Comparison of ENCODE assay signal across 24 cellular contexts in genomic region chr20:57891067-57891466, GRCh38.
"Had no signal": no experiment of that assay in that cellular context is flagged by ENCODE, and none has a peak within 500 bp of the region (broad histone marks: within the 10 kb centered on the region; RNA-seq: fewer than 3 reads in every experiment).

No MANE protein-coding gene starts in this region.

- H3K4me1 ChIP-seq: adrenal gland, breast epithelium had no signal

- H3K4me1 Mint-ChIP-seq: activated CD4-positive, alpha-beta T cell treated with anti-CD3 and anti-CD28 coated beads, Interleukin-2, amount 10 ng/mL, durations not matched to agents 7 days and 5 days; activated naive CD8-positive, alpha-beta T cell treated with anti-CD3 and anti-CD28 coated beads, Interleukin-2, amount 10 ng/mL, durations not matched to agents 7 days and 5 days had no signal

- DNase-seq: activated CD4-positive, alpha-beta memory T cell treated with anti-CD3 and anti-CD28 coated beads for 36 hours; activated CD4-positive, alpha-beta T cell treated with anti-CD3 and anti-CD28 coated beads, Interleukin-2, amount 10 ng/mL, durations not matched to agents 7 days and 5 days; activated CD4-positive, CD25-positive, alpha-beta regulatory T cell; activated CD8-positive, alpha-beta memory T cell treated with anti-CD3 and anti-CD28 coated beads for 24 hours; activated naive CD4-positive, alpha-beta T cell treated with anti-CD3 and anti-CD28 coated beads, Interleukin-2, amount 50 U/mL, for 16 hours; activated naive CD8-positive, alpha-beta T cell treated with anti-CD3 and anti-CD28 coated beads, Interleukin-2, amount 10 ng/mL, durations not matched to agents 7 days and 5 days; activated T-cell treated with anti-CD3 and anti-CD28 coated beads, Interleukin-2, amount 50 U/mL, for 4 hours; adrenal gland; anterior cingulate cortex; central memory CD4-positive, alpha-beta T cell; IMR-90; KG1; NCI-H1092; NCI-H2029; NCI-H2107; NCI-H2227 treated with DMSO at 0.1 percent for 48 hours; NCI-H446 treated with DMSO at 0.1 percent for 48 hours; NCI-H524 treated with DMSO at 0.1 percent for 48 hours; NCI-H774; SIG-M5; T-helper 1 cell had no signal

- H3K36me3 Mint-ChIP-seq: activated CD4-positive, alpha-beta memory T cell treated with anti-CD3 and anti-CD28 coated beads for 36 hours; activated naive CD8-positive, alpha-beta T cell treated with anti-CD3 and anti-CD28 coated beads, Interleukin-2, amount 10 ng/mL, durations not matched to agents 7 days and 5 days had no signal

- H3K4me3 ChIP-seq: adrenal gland, breast epithelium, SK-N-MC had no signal

- H3K27me3 ChIP-seq: adrenal gland, breast epithelium had no signal

- H3K27ac Mint-ChIP-seq: activated CD4-positive, alpha-beta memory T cell treated with anti-CD3 and anti-CD28 coated beads for 36 hours; activated CD4-positive, alpha-beta T cell treated with anti-CD3 and anti-CD28 coated beads, Interleukin-2, amount 10 ng/mL, durations not matched to agents 7 days and 5 days; activated naive CD8-positive, alpha-beta T cell treated with anti-CD3 and anti-CD28 coated beads, Interleukin-2, amount 10 ng/mL, durations not matched to agents 7 days and 5 days had no signal

- H3K36me3 ChIP-seq: adrenal gland, breast epithelium had no signal

- H3K9me3 Mint-ChIP-seq: activated CD4-positive, alpha-beta memory T cell treated with anti-CD3 and anti-CD28 coated beads for 36 hours; activated CD4-positive, alpha-beta T cell treated with anti-CD3 and anti-CD28 coated beads, Interleukin-2, amount 10 ng/mL, durations not matched to agents 7 days and 5 days; activated naive CD8-positive, alpha-beta T cell treated with anti-CD3 and anti-CD28 coated beads, Interleukin-2, amount 10 ng/mL, durations not matched to agents 7 days and 5 days had no signal

- H3K9me3 ChIP-seq: adrenal gland, breast epithelium had no signal

- ATAC-seq: activated T-cell treated with anti-CD3 and anti-CD28 coated beads, Interleukin-2, amount 50 U/mL, for 4 hours had no signal

- H3K4me3 Mint-ChIP-seq: activated CD4-positive, alpha-beta memory T cell treated with anti-CD3 and anti-CD28 coated beads for 36 hours; activated CD4-positive, alpha-beta T cell treated with anti-CD3 and anti-CD28 coated beads, Interleukin-2, amount 10 ng/mL, durations not matched to agents 7 days and 5 days; activated naive CD8-positive, alpha-beta T cell treated with anti-CD3 and anti-CD28 coated beads, Interleukin-2, amount 10 ng/mL, durations not matched to agents 7 days and 5 days; activated T-cell treated with anti-CD3 and anti-CD28 coated beads, Interleukin-2, amount 50 U/mL, for 4 hours had no signal

- H3K27ac ChIP-seq: adrenal gland, breast epithelium, SK-N-MC, VCaP had no signal
